Comparison of ENCODE assay signal across 12 cellular contexts in the genomic region with DNA sequence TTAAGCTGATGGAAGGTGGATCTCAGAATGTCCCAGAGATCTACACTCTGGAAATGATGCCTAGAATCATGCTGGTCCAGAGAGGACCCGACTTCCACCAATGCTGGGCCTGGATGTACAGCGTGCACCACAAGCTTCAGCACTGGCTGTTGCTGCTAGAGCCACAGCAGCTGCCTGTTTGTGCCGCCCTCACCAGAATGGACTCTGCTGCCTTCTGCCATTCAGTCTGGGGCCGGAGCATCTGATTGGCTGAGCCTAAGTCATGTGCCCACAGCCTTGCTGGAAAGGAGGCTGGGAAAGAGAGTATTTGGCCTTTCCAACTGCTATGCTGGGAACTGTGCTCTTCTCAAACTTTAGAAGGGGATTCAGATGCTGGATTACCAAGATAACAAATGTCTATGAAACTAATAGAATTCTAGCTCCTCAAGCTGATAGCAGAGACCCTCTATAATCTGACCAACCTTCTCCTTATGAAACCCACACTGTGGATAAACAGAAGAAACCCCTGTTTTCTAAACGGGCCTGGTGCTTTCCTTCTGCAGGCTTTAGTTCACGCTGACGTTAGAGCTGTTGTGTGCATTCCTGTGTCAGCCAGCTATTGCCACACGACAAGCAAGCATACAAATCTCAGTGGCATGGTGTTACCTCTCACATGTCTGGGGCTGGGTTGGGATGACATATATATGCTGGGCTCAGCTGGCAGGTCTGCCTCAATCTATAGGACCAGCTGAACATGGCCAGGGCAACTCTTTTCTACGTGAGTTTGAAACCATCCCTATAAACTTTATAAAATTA. TPM values are rescaled to one million over a fixed set of nuclear protein-coding genes. Genes with fewer than 3 reads are reported as not detected.
A peak's percentile ranks its signal among the peaks of the same experiment; 100 is the strongest.
DNase-seq lines count a peak whose midpoint lies in the region; ATAC-seq, FAIRE-seq and TF ChIP-seq lines count a peak whose summit lies in the region.
"Had no signal": no experiment of that assay in that cellular context is flagged by ENCODE, and none has a peak within 500 bp of the region (broad histone marks: within the 10 kb centered on the region; RNA-seq: fewer than 3 reads in every experiment).

No MANE protein-coding gene starts in this region.

- no TSS peak for BruUV-seq in endothelial cell of umbilical vein (replicated peaks; lab: Mats Ljungman, UMichigan)

- no peak overlapping the region for H3K4me3 ChIP-seq in endothelial cell of umbilical vein (replicated peaks in 1 of 3; ENCODE audit: insufficient read depth in 1 of 3, low read depth in 1 of 3, low read length in 3 of 3)
- no peak overlapping the region for H3K4me3 ChIP-seq in neuron (ENCODE audit: low read length)
- no peak overlapping the region for H3K4me3 ChIP-seq in left lung

- TF ChIP-seq POLR2A in endothelial cell of umbilical vein (IDR thresholded peaks at IDR 0.05; ENCODE audit: low read depth, low read length) = no peak

- H3K27ac ChIP-seq in endothelial cell of umbilical vein (ENCODE audit: insufficient read depth, low read depth, low read length) (no peak overlapping the region), left lung (no peak overlapping the region)

- no peak overlapping the region for H3K4me2 ChIP-seq in endothelial cell of umbilical vein (ENCODE audit: insufficient read depth, low read length)

- H3K9ac ChIP-seq in endothelial cell of umbilical vein (replicated peaks; ENCODE audit: extremely low read depth, insufficient read depth, low read length) = no peak overlapping the region

- POLR2A ChIA-PET in endothelial cell of umbilical vein (lab: Charles Lee) = no interaction called here

- H3K4me1 ChIP-seq in endothelial cell of umbilical vein (ENCODE audit: control insufficient read depth, extremely low read depth, insufficient read depth, low read length) (no peaks in the 10 kb centered on the region), neuron (ENCODE audit: insufficient read depth, low read length) (no peaks in the 10 kb centered on the region), left lung (no peaks in the 10 kb centered on the region)

- intact Hi-C loops in endothelial cell of umbilical vein (cut with micrococcal nuclease) = no loop called here
- intact Hi-C loops in left lung (cut with DNase I) = no loop called here

- H3K27me3 ChIP-seq in endothelial cell of umbilical vein (ENCODE audit: control insufficient read depth in 2 of 2, insufficient read depth in 2 of 2, low read length in 2 of 2) (peaks cover 0 to 3% of the 10 kb centered on the region in 2 experiments), neuron (ENCODE audit: insufficient read depth, low read length) (no peaks in the 10 kb centered on the region), left lung (no peaks in the 10 kb centered on the region)

- H3K9me3 ChIP-seq in endothelial cell of umbilical vein (replicated peaks; ENCODE audit: control insufficient read depth, insufficient read depth, low read length) = no peaks in the 10 kb centered on the region
- no peaks in the 10 kb centered on the region for H3K9me3 ChIP-seq in neuron (ENCODE audit: low read length)
- no peaks in the 10 kb centered on the region for H3K9me3 ChIP-seq in left lung

- no peak for FAIRE-seq in endothelial cell of umbilical vein (lab: Jason Lieb, UNC)

- H3K9me1 ChIP-seq in endothelial cell of umbilical vein (replicated peaks; ENCODE audit: control insufficient read depth, extremely low read depth, insufficient read depth, low read length) = no peaks in the 10 kb centered on the region

- DNase-seq in D341Med (ENCODE audit: low spot score) = peak; percentile 58
- DNase-seq in NCI-H69 (lab: John Stamatoyannopoulos, UW) = peak; percentile 66
- peak; percentile 19 for DNase-seq in endothelial cell of umbilical vein (ENCODE audit: low read depth, low spot score)
- DNase-seq in left lung = no peak
- DNase-seq: NCI-H2107, T-helper 17 cell had no signal

- no peaks in the 10 kb centered on the region for H3K36me3 ChIP-seq in endothelial cell of umbilical vein (ENCODE audit: control insufficient read depth in 2 of 2, extremely low read depth in 1 of 2, insufficient read depth in 2 of 2, low read length in 2 of 2)
- H3K36me3 ChIP-seq in neuron (ENCODE audit: insufficient read depth, low read length) = no peaks in the 10 kb centered on the region
- no peaks in the 10 kb centered on the region for H3K36me3 ChIP-seq in left lung

- dilution Hi-C loops in endothelial cell of umbilical vein (cut with MboI; ENCODE audit: extremely low pct_ligation_motif_present, low sequenced_read_pairs) = no loop called here

- H4K20me1 ChIP-seq in endothelial cell of umbilical vein (replicated peaks; ENCODE audit: control insufficient read depth, extremely low read depth, insufficient read depth, low read length) = no peaks in the 10 kb centered on the region

- no peaks in the 10 kb centered on the region for H3K79me2 ChIP-seq in endothelial cell of umbilical vein (ENCODE audit: control insufficient read depth, insufficient read depth, low read length)

- H2AFZ ChIP-seq in endothelial cell of umbilical vein (ENCODE audit: low read depth, low read length) (no peak overlapping the region), neuron (ENCODE audit: low read depth, low read length) (peak overlapping the region; percentile 56)

- ATAC-seq in GM21717 (IDR thresholded peaks at IDR 0.05; ENCODE audit: unreplicated experiment) (no peak), HG03442 (IDR thresholded peaks at IDR 0.05; ENCODE audit: unreplicated experiment) (no peak), HG02885 (IDR thresholded peaks at IDR 0.05; ENCODE audit: poor library complexity, unreplicated experiment) (no peak), left lung (no peak)
- ATAC-seq: activated T-helper 17 cell treated with anti-CD3 and anti-CD28 coated beads, Interleukin-2, amount 50 U/mL, for 72 hours; esophagus mucosa; T-helper 17 cell had no signal

- CTCF ChIA-PET in endothelial cell of umbilical vein (lab: Charles Lee) = interaction anchor here (0.7 to 6.9 kb wide), 5 partner anchors 380 to 781 kb away, joined by 3 to 212 read pairs (median 9); a partner anchor contains a TSS

- no peak for TF ChIP-seq CTCF in endothelial cell of umbilical vein (IDR thresholded peaks at IDR 0.05; ENCODE audit: extremely low read depth in 1 of 2, insufficient read depth in 1 of 2, low read depth in 1 of 2, low read length in 2 of 2)
- no peak for TF ChIP-seq CTCF in left lung (IDR thresholded peaks at IDR 0.05)

TF ChIP-seq in endothelial cell of umbilical vein, 7 proteins besides CTCF, POLR2A, EP300 and RAD21:
- TF ChIP-seq MAX (IDR thresholded peaks at IDR 0.05; ENCODE audit: insufficient read depth, insufficient read length) (peak; percentile 27), JUN (IDR thresholded peaks at IDR 0.05; ENCODE audit: borderline replicate concordance, insufficient read depth, insufficient read length, low read depth) (no peak)
TF ChIP-seq in endothelial cell of umbilical vein: peak in this region for 1.

RNA-seq across cellular contexts. Expression of gene LOXHD1, which starts 4.1 kb away (rescaled TPM):
- total RNA-seq in endothelial cell of umbilical vein = not detected in 2 replicates
- polyA plus RNA-seq in endothelial cell of umbilical vein = 0.02 TPM in 1 of 2 replicates, not detected in the other
- not detected in 2 replicates for polyA plus RNA-seq in endothelial cell of umbilical vein (2011; cell fraction: cytosol; rRNA removed)
- not detected in 2 replicates for polyA plus RNA-seq in endothelial cell of umbilical vein (2011; cell fraction: nucleus; rRNA removed)
- polyA plus RNA-seq in endothelial cell of umbilical vein (2012) = not detected in 2 replicates
- not detected in 2 replicates for polyA minus RNA-seq in endothelial cell of umbilical vein
- polyA minus RNA-seq in endothelial cell of umbilical vein (2011; cell fraction: cytosol; rRNA and poly(A)+ RNA removed) = not detected
- polyA minus RNA-seq in endothelial cell of umbilical vein (2011; cell fraction: nucleus; rRNA and poly(A)+ RNA removed) = not detected in 2 replicates
- total RNA-seq in left lung = under 1 TPM; 0.52 to 0.76 TPM
- total RNA-seq: activated T-helper 17 cell treated with anti-CD3 and anti-CD28 coated beads, Interleukin-2, amount 50 U/mL, for 72 hours had no signal

Comparison
In these comparisons a context has a peak if more than half of its experiments do, and no peak if none do; other contexts are left out.
1. DNase-seq: peak in D341Med (single experiment), NCI-H69 (single experiment) and endothelial cell of umbilical vein (single experiment); none in left lung (0 of 2).